Comparison of ENCODE assay signal across 20 cellular contexts in genomic region chr5:36730537-36731216, GRCh38.
"Had no signal": no experiment of that assay in that cellular context is flagged by ENCODE, and none has a peak within 500 bp of the region (broad histone marks: within the 10 kb centered on the region; RNA-seq: fewer than 3 reads in every experiment).

No MANE protein-coding gene starts in this region.

- H3K4me3 ChIP-seq: ascending aorta, breast epithelium, left lung, mucosa of descending colon, tibial nerve, vagina had no signal

- H3K36me3 ChIP-seq: ascending aorta, breast epithelium, left lung, tibial nerve, vagina had no signal

- DNase-seq: activated CD4-positive, alpha-beta T cell treated with anti-CD3 and anti-CD28 coated beads, Interleukin-2, amount 50 U/mL, for 4 hours; activated CD4-positive, CD25-positive, alpha-beta regulatory T cell treated with anti-CD3 and anti-CD28 coated beads, Interleukin-2, amount 50 U/mL, for 72 hours; activated naive CD4-positive, alpha-beta T cell treated with anti-CD3 and anti-CD28 coated beads, Interleukin-2, amount 10 ng/mL, durations not matched to agents 7 days and 5 days; activated T-cell treated with anti-CD3 and anti-CD28 coated beads, Interleukin-2, amount 50 U/mL, for 1 hour; effector memory CD4-positive, alpha-beta T cell; foreskin keratinocyte; glutamatergic neuron; hypothalamus; kidney; left lung; mucosa of descending colon; natural killer cell; small intestine; stimulated activated CD4-positive, alpha-beta T cell treated with anti-CD3 and anti-CD28 coated beads, Interleukin-4, amount 100 ng/mL, for 24 hours; stimulated activated naive CD4-positive, alpha-beta T cell; substantia nigra had no signal

- ATAC-seq: foreskin keratinocyte, left lung, mucosa of descending colon, natural killer cell had no signal

- H3K27me3 ChIP-seq: ascending aorta, breast epithelium, left lung, tibial nerve, vagina had no signal

- H3K9me3 ChIP-seq: ascending aorta, breast epithelium, left lung, mucosa of descending colon, tibial nerve, vagina had no signal

- H3K4me1 ChIP-seq: ascending aorta, breast epithelium, foreskin keratinocyte, tibial nerve, vagina had no signal

- H3K27ac ChIP-seq: ascending aorta, breast epithelium, foreskin keratinocyte, left lung, tibial nerve, vagina had no signal
